21 cellular contexts compared by ENCODE assay signal in genomic region chr4:62225972-62226371, GRCh38.
DNase-seq lines count a peak whose midpoint lies in the region; ATAC-seq and TF ChIP-seq lines count a peak whose summit lies in the region.
"Had no signal": no experiment of that assay in that cellular context is flagged by ENCODE, and none has a peak within 500 bp of the region (broad histone marks: within the 10 kb centered on the region; RNA-seq: fewer than 3 reads in every experiment).

No MANE protein-coding gene starts in this region.

- no peaks in the 10 kb centered on the region for H3F3A ChIP-seq in PC-3 (ENCODE audit: low read length, unreplicated experiment)

- H3K4me1 Mint-ChIP-seq in nephron = peaks cover 10% of the 10 kb centered on the region
- H3K4me1 Mint-ChIP-seq: CD4-positive, alpha-beta memory T cell had no signal

- DNase-seq in PC-3 (peak; percentile 23), astrocyte of the hippocampus (ENCODE audit: low read depth, low spot score) (peak; percentile 23), SKM-1 (lab: John Stamatoyannopoulos, UW; ENCODE audit: unreplicated experiment) (no peak), H7 (no peak)
- DNase-seq: CD4-positive, alpha-beta memory T cell; DMS53; EL; HFFc6; NCI-H146; NCI-H2029 treated with DMSO at 0.1 percent for 48 hours; NCI-H510A treated with DMSO at 0.1 percent for 48 hours; NCI-H82; PC-9; SIG-M5; SW 1271 had no signal

- no peaks in the 10 kb centered on the region for H3K36me3 Mint-ChIP-seq in nephron (ENCODE audit: low read depth)
- H3K36me3 Mint-ChIP-seq: CD4-positive, alpha-beta memory T cell had no signal

- no peaks in the 10 kb centered on the region for H3K79me2 ChIP-seq in PC-3 (ENCODE audit: low read length)

- no peaks in the 10 kb centered on the region for H3K9me3 Mint-ChIP-seq in nephron

- BruUV-seq in PC-3 (replicated peaks; lab: Mats Ljungman, UMichigan) = no TSS peak

- no peaks in the 10 kb centered on the region for H3K9me2 ChIP-seq in PC-3 (replicated peaks; ENCODE audit: low read length)

- peak overlapping the region; percentile 27 to 53 (median 32) for H3K27ac Mint-ChIP-seq in nephron
- H3K27ac Mint-ChIP-seq: HFFc6 had no signal

- ATAC-seq in PC-3 = no peak
- ATAC-seq in GM18909 (IDR thresholded peaks at IDR 0.05; ENCODE audit: poor library complexity, unreplicated experiment) = no peak

- H3K4me2 ChIP-seq in PC-3 (ENCODE audit: low read length) = no peak overlapping the region
- H3K4me2 ChIP-seq: BLaER1, PC-9 had no signal

- no peak overlapping the region for H3K27ac ChIP-seq in PC-3 (ENCODE audit: low read length)
- H3K27ac ChIP-seq: BLaER1, HL-60, PC-9, RWPE1 had no signal

- no peak for TF ChIP-seq EP300 in Ishikawa (IDR thresholded peaks at IDR 0.05; ENCODE audit: borderline replicate concordance)

- H3K27me3 ChIP-seq in PC-3 (ENCODE audit: low read length) (no peaks in the 10 kb centered on the region), H7 (ENCODE audit: control insufficient read depth, insufficient read depth, low read length) (no peaks in the 10 kb centered on the region)
- H3K27me3 ChIP-seq: BLaER1 had no signal

- H3K9me3 ChIP-seq in PC-3 (ENCODE audit: low read length) = no peaks in the 10 kb centered on the region
- H3K9me3 ChIP-seq: BLaER1 had no signal

- POLR2A ChIA-PET in PC-3 (lab: Charles Lee; ENCODE audit: unreplicated experiment) = no interaction called here

- H3K4me3 Mint-ChIP-seq in nephron = no peak overlapping the region
- H3K4me3 Mint-ChIP-seq: CD4-positive, alpha-beta memory T cell; HFFc6 had no signal

- intact Hi-C loops in PC-3 (cut with micrococcal nuclease) = no loop called here

- no peak overlapping the region for H3K9ac ChIP-seq in PC-3 (ENCODE audit: low read length)
- H3K9ac ChIP-seq: BLaER1 had no signal

- CTCF ChIA-PET in PC-3 (lab: Charles Lee) = no interaction called here

- TF ChIP-seq CTCF in PC-3 (conservative IDR thresholded peaks at IDR 0.05; ENCODE audit: low read depth, low read length) = no peak
- no peak for TF ChIP-seq CTCF in nephron (IDR thresholded peaks at IDR 0.05; ENCODE audit: unreplicated experiment in 3 of 3)

- H3K27me3 Mint-ChIP-seq in nephron (ENCODE audit: low read depth) = no peaks in the 10 kb centered on the region
- H3K27me3 Mint-ChIP-seq: CD4-positive, alpha-beta memory T cell had no signal

- H3K4me1 ChIP-seq in PC-3 (ENCODE audit: insufficient read depth, low read length) = no peaks in the 10 kb centered on the region
- H3K4me1 ChIP-seq: BLaER1 had no signal

- TF ChIP-seq RAD21 in Ishikawa (IDR thresholded peaks at IDR 0.05; ENCODE audit: low read depth) = no peak

- H4K20me1 ChIP-seq in PC-3 (ENCODE audit: low read length) = no peaks in the 10 kb centered on the region
- H4K20me1 ChIP-seq: BLaER1 had no signal

- no peak overlapping the region for H2AFZ ChIP-seq in PC-3 (ENCODE audit: low read length)
- H2AFZ ChIP-seq: PC-9 had no signal

- H3K4me3 ChIP-seq in PC-3 (ENCODE audit: low read length) (no peak overlapping the region), H7 (ENCODE audit: insufficient read depth, low read depth, low read length) (no peak overlapping the region)
- H3K4me3 ChIP-seq: BLaER1, PC-9 had no signal

- no peaks in the 10 kb centered on the region for H3K36me3 ChIP-seq in PC-3 (ENCODE audit: low read depth, low read length)
- no peaks in the 10 kb centered on the region for H3K36me3 ChIP-seq in H7 (replicated peaks; ENCODE audit: control insufficient read depth, insufficient read depth, low read length)
- H3K36me3 ChIP-seq: BLaER1 had no signal

TF ChIP-seq in Ishikawa, 13 proteins besides CTCF, POLR2A, EP300 and RAD21:
- TF ChIP-seq NFIC (IDR thresholded peaks at IDR 0.05) (peak; percentile 68), TCF12 (IDR thresholded peaks at IDR 0.05; ENCODE audit: low read depth) (no peak)

Comparison
In these comparisons a context has a peak if more than half of its experiments do, and no peak if none do; other contexts are left out.
1. DNase-seq: peak in PC-3 (single experiment) and astrocyte of the hippocampus (single experiment); none in SKM-1 (single experiment) and H7 (single experiment).